7 cellular contexts compared by ENCODE assay signal in the genomic region with DNA sequence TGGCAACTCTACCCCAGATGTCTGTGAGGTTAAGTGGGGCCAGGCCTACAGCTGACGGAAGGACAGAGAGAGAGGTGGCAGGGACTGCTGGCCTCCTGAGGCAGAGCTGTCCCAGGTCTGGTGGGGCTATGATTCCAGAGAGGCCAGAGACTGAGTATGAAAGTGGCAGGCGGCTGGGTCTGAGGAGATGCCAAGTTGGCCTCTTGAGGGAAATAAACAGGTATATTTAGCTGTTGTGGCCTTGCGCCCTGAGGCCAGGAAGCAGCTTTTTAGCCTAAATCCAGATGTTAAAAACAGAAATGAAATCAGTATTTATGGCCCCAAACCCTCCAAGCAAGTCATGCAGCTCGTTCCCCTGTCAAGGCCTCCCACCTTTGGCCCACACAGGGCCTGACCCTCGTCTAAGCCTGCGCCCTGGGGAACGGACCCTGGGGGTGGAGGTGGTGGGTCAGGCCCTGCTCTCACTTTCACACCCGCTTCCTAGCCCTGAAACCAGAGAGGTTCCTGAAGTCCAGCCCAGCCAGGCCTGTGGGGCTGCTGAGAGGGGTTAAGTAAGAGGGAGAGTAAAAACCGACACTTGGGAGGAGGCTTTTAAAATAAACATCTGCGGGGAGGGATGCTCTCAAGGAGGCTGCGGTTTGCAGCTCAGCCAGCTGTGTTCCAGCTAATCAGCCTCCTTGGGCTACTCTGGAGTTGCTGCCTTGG. TPM values are rescaled to one million over a fixed set of nuclear protein-coding genes. Genes with fewer than 3 reads are reported as not detected.
DNase-seq lines count a peak whose midpoint lies in the region; ATAC-seq and TF ChIP-seq lines count a peak whose summit lies in the region.

No MANE protein-coding gene starts in this region.

- H3K4me3 ChIP-seq in brain microvascular endothelial cell (ENCODE audit: low read depth, low read length), result no peak overlapping the region

- H3K27ac ChIP-seq in brain microvascular endothelial cell, result peak overlapping the region; percentile 84

- in situ Hi-C loops in brain microvascular endothelial cell (cut with HindIII; ENCODE audit: low pct_ligation_motif_present, low sequenced_read_pairs), result loop anchor here (25.0 kb wide), 1 partner anchor 95 kb away; a partner anchor contains a TSS

- ATAC-seq in GM19372 (IDR thresholded peaks at IDR 0.05; ENCODE audit: low read depth, unreplicated experiment) (peak; percentile 30), HG03196 (IDR thresholded peaks at IDR 0.05; ENCODE audit: unreplicated experiment) (peak; percentile 39), omental fat pad (ENCODE audit: low FRiP score) (no peak)

- H3K4me3 Mint-ChIP-seq in nephron progenitor cell (peak overlapping the region; percentile 73), immature natural killer cell (no peak overlapping the region)

- H3K27ac Mint-ChIP-seq in nephron progenitor cell (peak overlapping the region; percentile 100), immature natural killer cell (peak overlapping the region in 1 of 6 donors; percentile 9)

- H3K36me3 ChIP-seq in brain microvascular endothelial cell (replicated peaks), result peaks cover 14% of the 10 kb centered on the region

- H3K4me1 Mint-ChIP-seq in nephron progenitor cell (peaks cover 88% of the 10 kb centered on the region), immature natural killer cell (peaks cover 8% of the 10 kb centered on the region in 2 donors)

- H3K9me3 Mint-ChIP-seq in nephron progenitor cell (no peaks in the 10 kb centered on the region), immature natural killer cell (no peaks in the 10 kb centered on the region)

- H3K36me3 Mint-ChIP-seq in nephron progenitor cell (ENCODE audit: low read depth) (peaks cover 52% of the 10 kb centered on the region), immature natural killer cell (peaks cover 0 to 14% (median 9%) of the 10 kb centered on the region in 3 donors)

- H3K27me3 ChIP-seq in brain microvascular endothelial cell (replicated peaks), result no peaks in the 10 kb centered on the region

- no peaks in the 10 kb centered on the region for H3K27me3 Mint-ChIP-seq in nephron progenitor cell (ENCODE audit: low read depth, poor library complexity)
- H3K27me3 Mint-ChIP-seq in immature natural killer cell (ENCODE audit: low read depth in 3 of 3), result peaks cover 5 to 15% (median 11%) of the 10 kb centered on the region in 3 donors

- DNase-seq in brain microvascular endothelial cell (peak; percentile 64), nephron progenitor cell (peak; percentile 67), omental fat pad (ENCODE audit: low spot score) (no peak), NCI-H1105 treated with DMSO at 0.1 percent for 48 hours (lab: John Stamatoyannopoulos, UW) (no peak), immature natural killer cell (no peak)

- TF ChIP-seq CTCF in brain microvascular endothelial cell (IDR thresholded peaks at IDR 0.05; ENCODE audit: low read depth, low read length, missing control alignments) (no peak), nephron progenitor cell (IDR thresholded peaks at IDR 0.05) (no peak), omental fat pad (IDR thresholded peaks at IDR 0.05) (no peak)

RNA-seq across cellular contexts. Expression of a gene that starts 18.7 kb away (rescaled TPM):
- 1 to 10 TPM; 1.1 to 3.2 (median 2.1) TPM for total RNA-seq in omental fat pad
- not detected for polyA plus RNA-seq in immature natural killer cell

RNA-seq across cellular contexts. Expression of a gene that starts 22.7 kb away (rescaled TPM):
- 1 to 10 TPM; 1.5 to 4.1 (median 3.5) TPM for total RNA-seq in omental fat pad
- polyA plus RNA-seq in immature natural killer cell, result not detected

RNA-seq across cellular contexts. Expression of a gene that starts 31.8 kb away (rescaled TPM):
- 10 to 100 TPM; 34.8 to 83.1 (median 41.9) TPM for total RNA-seq in omental fat pad
- 1 to 10 TPM in 1 of 3 donors, under 1 TPM in 2; 0.63 to 1.3 (median 0.77) TPM for polyA plus RNA-seq in immature natural killer cell

Comparison
In these comparisons a context has a peak if more than half of its experiments do, and no peak if none do; other contexts are left out.
1. DNase-seq: peak in brain microvascular endothelial cell (single experiment) and nephron progenitor cell (single experiment); none in omental fat pad (single experiment), NCI-H1105 treated with DMSO at 0.1 percent for 48 hours (single experiment) and immature natural killer cell (0 of 3).